Comparison of ENCODE assay signal across 21 cellular contexts in genomic region chr10:69010151-69010640, GRCh38. TPM values are rescaled to one million over a fixed set of nuclear protein-coding genes. Genes with fewer than 3 reads are reported as not detected.
DNase-seq lines count a peak whose midpoint lies in the region; ATAC-seq and TF ChIP-seq lines count a peak whose summit lies in the region.
"Had no signal": no experiment of that assay in that cellular context is flagged by ENCODE, and none has a peak within 500 bp of the region (broad histone marks: within the 10 kb centered on the region; RNA-seq: fewer than 3 reads in every experiment).

No MANE protein-coding gene starts in this region.

- H4K8ac ChIP-seq in trophoblast cell (ENCODE audit: low read depth, low read length), result no peak overlapping the region

- ATAC-seq in GM18907 (IDR thresholded peaks at IDR 0.05; ENCODE audit: unreplicated experiment), result no peak
- no peak for ATAC-seq in gastrocnemius medialis
- ATAC-seq: HCT116, HepG2 had no signal

- H4K12ac ChIP-seq in trophoblast cell (ENCODE audit: low read depth, low read length), result no peak overlapping the region

- H3K23ac ChIP-seq in trophoblast cell (ENCODE audit: low read length), result no peak overlapping the region

- H3K4me1 ChIP-seq in trophoblast cell (ENCODE audit: control insufficient read depth in 1 of 2, insufficient read depth in 2 of 2, low read length in 2 of 2) (no peaks in the 10 kb centered on the region), gastrocnemius medialis (no peaks in the 10 kb centered on the region)
- H3K4me1 ChIP-seq: BE2C had no signal

- H2BK12ac ChIP-seq in trophoblast cell (ENCODE audit: low read length), result no peak overlapping the region

- no peaks in the 10 kb centered on the region for H3K79me1 ChIP-seq in trophoblast cell (ENCODE audit: low read length)

- H3K14ac ChIP-seq in trophoblast cell (ENCODE audit: low read length), result no peak overlapping the region

- H3K4ac ChIP-seq in trophoblast cell (ENCODE audit: low read depth, low read length), result no peak overlapping the region

- no peak overlapping the region for H2AK5ac ChIP-seq in trophoblast cell (ENCODE audit: low read length)

- no CpG with 5 or more reads among the region's 1 CpG for WGBS in trophoblast cell (ENCODE audit: extremely low coverage, insufficient coverage, insufficient read length)

- no peak overlapping the region for H3K4me2 ChIP-seq in trophoblast cell (ENCODE audit: low read length)

- intact Hi-C loops in gastrocnemius medialis (cut with DNase I; ENCODE audit: low total_unique reads), result no loop called here

- H4K91ac ChIP-seq in trophoblast cell (ENCODE audit: low read depth, low read length), result no peak overlapping the region

- H2AFZ ChIP-seq in trophoblast cell (ENCODE audit: insufficient read depth, low read length, poor library complexity), result no peak overlapping the region

- no peak overlapping the region for H3K27ac ChIP-seq in trophoblast cell (ENCODE audit: low read depth, low read length)
- no peak overlapping the region for H3K27ac ChIP-seq in gastrocnemius medialis

- peaks cover 10 to 13% of the 10 kb centered on the region in 2 experiments for H3K36me3 ChIP-seq in trophoblast cell (ENCODE audit: control insufficient read depth in 1 of 2, insufficient read depth in 2 of 2, low read length in 2 of 2)
- H3K36me3 ChIP-seq in gastrocnemius medialis, result peaks cover 0 to 51% of the 10 kb centered on the region in 2 donors

- H3K9me3 ChIP-seq in trophoblast cell (ENCODE audit: insufficient read depth, low read depth, low read length) (no peaks in the 10 kb centered on the region), gastrocnemius medialis (no peaks in the 10 kb centered on the region)
- H3K9me3 ChIP-seq: BE2C had no signal

- no peak overlapping the region for H2BK120ac ChIP-seq in trophoblast cell (ENCODE audit: insufficient read depth, low read length, poor library complexity)

- no peak overlapping the region for H2BK5ac ChIP-seq in trophoblast cell (ENCODE audit: low read depth, low read length, poor library complexity)

- DNase-seq in AG10803 (ENCODE audit: low read depth) (peak; percentile 38), choroid plexus epithelial cell (ENCODE audit: low read depth) (peak; percentile 76), fibroblast of villous mesenchyme (ENCODE audit: low read depth) (peak; percentile 46), trophoblast cell (peak; percentile 29 to 94), activated gamma-delta T cell treated with Interleukin-2 at 50 U/mL for 16 hours (no peak), gastrocnemius medialis (no peak)
- no peak for DNase-seq in activated effector memory CD4-positive, alpha-beta T cell treated with Interleukin-2 at 50 U/mL for 16 hours
- DNase-seq: 8988T; BE2C; C1 segment of cervical spinal cord; CD4-positive, CD25-positive, alpha-beta regulatory T cell; CD8-positive, alpha-beta memory T cell; COR-L47; DMS79; GDM1; GOT3; H7; HFFc6 had no signal

- TF ChIP-seq POLR2A in gastrocnemius medialis (IDR thresholded peaks at IDR 0.05), result no peak

- H3K4me3 ChIP-seq in AG10803 (ENCODE audit: low read length) (no peak overlapping the region), choroid plexus epithelial cell (ENCODE audit: low read depth, low read length) (no peak overlapping the region), fibroblast of villous mesenchyme (ENCODE audit: low read depth, low read length) (no peak overlapping the region), trophoblast cell (ENCODE audit: low read depth, low read length) (no peak overlapping the region), gastrocnemius medialis (no peak overlapping the region)

- H3K9ac ChIP-seq in trophoblast cell (ENCODE audit: low read length), result no peak overlapping the region

- TF ChIP-seq CTCF in AG10803 (conservative IDR thresholded peaks at IDR 0.05; ENCODE audit: low read length) (no peak), choroid plexus epithelial cell (conservative IDR thresholded peaks at IDR 0.05; ENCODE audit: low read depth, low read length) (no peak), fibroblast of villous mesenchyme (IDR thresholded peaks at IDR 0.05; ENCODE audit: insufficient read depth, low read depth, low read length) (no peak), gastrocnemius medialis (IDR thresholded peaks at IDR 0.05 in 4 of 5, conservative IDR thresholded peaks at IDR 0.05 in 1 of 5) (no peak)

- no peaks in the 10 kb centered on the region for H3K27me3 ChIP-seq in trophoblast cell (ENCODE audit: insufficient read depth, low read length)
- no peaks in the 10 kb centered on the region for H3K27me3 ChIP-seq in gastrocnemius medialis
- H3K27me3 ChIP-seq: BE2C had no signal

- no peaks in the 10 kb centered on the region for H3K79me2 ChIP-seq in trophoblast cell (ENCODE audit: control insufficient read depth, insufficient read depth, low read length, poor library complexity)

- H3K18ac ChIP-seq in trophoblast cell (ENCODE audit: low read length), result no peak overlapping the region

- in situ Hi-C loops in gastrocnemius medialis (cut with MboI; ENCODE audit: low sequenced_read_pairs in 4 of 4), result no loop called here

RNA-seq across cellular contexts. Expression of gene KIFBP, which starts 21.6 kb away (rescaled TPM):
- total RNA-seq in fibroblast of villous mesenchyme (42.5 and 74.7 TPM in 2 replicates), gastrocnemius medialis (10 to 100 TPM; 24.0 to 41.3 (median 33.9) TPM)
- polyA plus RNA-seq in trophoblast cell (2013), result 17.9 and 18.2 TPM in 2 replicates

RNA-seq across cellular contexts. Expression of gene DDX21, which starts 54.2 kb away (rescaled TPM):
- 61.8 and 84.6 TPM in 2 replicates for total RNA-seq in fibroblast of villous mesenchyme
- 117 and 122 TPM in 2 replicates for polyA plus RNA-seq in trophoblast cell (2013)
- total RNA-seq in gastrocnemius medialis, result 10 to 100 TPM; 44.4 to 66.8 (median 53.7) TPM

Comparison
In these comparisons a context has a peak if more than half of its experiments do, and no peak if none do; other contexts are left out.
1. DNase-seq: peak in AG10803 (single experiment), choroid plexus epithelial cell (single experiment), fibroblast of villous mesenchyme (single experiment) and trophoblast cell (2 of 2); none in activated gamma-delta T cell treated with Interleukin-2 at 50 U/mL for 16 hours (single experiment), activated effector memory CD4-positive, alpha-beta T cell treated with Interleukin-2 at 50 U/mL for 16 hours (single experiment) and gastrocnemius medialis (0 of 2).